Comparison of ENCODE assay signal across 8 cellular contexts in the genomic region with DNA sequence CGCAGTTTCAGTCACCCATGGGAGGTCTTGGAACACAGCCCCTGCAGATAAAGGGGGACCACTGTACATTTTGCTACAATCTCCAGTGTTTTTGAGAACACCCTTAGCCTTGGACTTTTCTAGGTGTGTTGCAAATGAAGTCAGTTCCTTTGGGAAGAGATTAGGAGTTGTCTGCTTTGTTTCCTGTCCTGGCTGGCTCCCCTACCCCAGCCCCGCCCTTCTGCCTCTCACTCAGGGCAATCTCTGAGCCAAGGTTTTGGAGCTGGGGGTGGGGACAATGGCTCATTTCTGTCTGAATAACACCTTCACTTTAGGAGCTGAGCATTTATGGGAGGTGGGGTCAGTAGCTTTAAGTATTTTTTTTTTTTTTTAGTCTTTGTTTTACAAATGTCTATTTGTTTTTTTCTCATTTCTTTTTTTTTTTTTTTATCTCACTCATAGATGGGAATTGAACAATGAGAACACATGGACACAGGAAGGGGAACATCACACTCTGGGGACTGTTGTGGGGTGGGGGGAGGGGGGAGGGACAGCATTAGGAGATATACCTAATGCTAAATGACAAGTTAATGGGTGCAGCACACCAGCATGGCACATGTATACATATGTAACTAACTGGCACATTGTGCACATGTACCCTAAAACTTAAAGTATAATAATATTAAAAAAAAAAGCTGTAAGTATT. TPM values are rescaled to one million over a fixed set of nuclear protein-coding genes. Genes with fewer than 3 reads are reported as not detected.
DNase-seq lines count a peak whose midpoint lies in the region; ATAC-seq, FAIRE-seq and TF ChIP-seq lines count a peak whose summit lies in the region.
"Not testable (repeated sequence)": the region's sequence is repeated elsewhere in the genome, so short reads cannot be mapped to it uniquely, and the experiment has no call there.

No MANE protein-coding gene starts in this region.

- 80% methylated on average over 2 of the region's 2 CpGs for WGBS in A549 (ENCODE audit: missing lambda C conversion rate)
- WGBS in heart left ventricle, 4 donors: 43 to 57% (median 50%) methylated on average over 2 of the region's 2 CpGs

- not testable (repeated sequence) for H3K9me3 Mint-ChIP-seq in endothelial cell (ENCODE audit: unreplicated experiment)

- H3K36me3 ChIP-seq in HEK293 (ENCODE audit: control insufficient read depth in 2 of 2, insufficient read depth in 1 of 2, low read length in 2 of 2) (peaks cover 12 to 13% of the 10 kb centered on the region in 2 experiments), adipocyte (ENCODE audit: control insufficient read depth, insufficient read depth, low read length, severe bottlenecking) (peaks cover 34% of the 10 kb centered on the region), heart left ventricle (peaks cover 0 to 71% (median 37%) of the 10 kb centered on the region in 9 donors), left lung (peaks cover 0 to 77% of the 10 kb centered on the region in 2 donors)

- H3K27ac Mint-ChIP-seq in endothelial cell (ENCODE audit: unreplicated experiment): peak overlapping the region; percentile 74

- not testable (repeated sequence) for TF ChIP-seq CTCF in A549 (IDR thresholded peaks at IDR 0.05); HEK293 (tag by site-specific recombination; IDR thresholded peaks at IDR 0.05); endothelial cell (IDR thresholded peaks at IDR 0.05; ENCODE audit: unreplicated experiment); heart left ventricle (IDR thresholded peaks at IDR 0.05); left lung (IDR thresholded peaks at IDR 0.05); retinal pigment epithelial cell (conservative IDR thresholded peaks at IDR 0.05; ENCODE audit: low read depth, low read length)

- not testable (repeated sequence) for H3K4me3 Mint-ChIP-seq in endothelial cell (ENCODE audit: unreplicated experiment)

- TF ChIP-seq EP300 in A549 (IDR thresholded peaks at IDR 0.05): not testable (repeated sequence)

- intact Hi-C loops in heart left ventricle (cut with DNase I); left lung (cut with DNase I): not testable (repeated sequence)

- POLR2A ChIA-PET in A549 (lab: Yijun Ruan, JAX): interaction anchor here (0.7 kb wide), 2 partner anchors 10 to 60 kb away, joined by 4 to 5 read pairs; a partner anchor contains a TSS
- POLR2A ChIA-PET in HEK293 (lab: Yijun Ruan, JAX): interaction anchor here (0.6 to 1.3 kb wide), 5 partner anchors 9 to 186 kb away, joined by 3 to 4 read pairs (median 3); a partner anchor contains a TSS

- H3K4me1 ChIP-seq in A549 (peaks cover 24% of the 10 kb centered on the region), heart left ventricle (peaks cover 5 to 26% (median 15%) of the 10 kb centered on the region in 12 donors), left lung (peaks cover 0 to 12% of the 10 kb centered on the region in 2 donors)
- H3K4me1 ChIP-seq in HEK293 (ENCODE audit: control insufficient read depth, insufficient read depth, low read length); adipocyte (ENCODE audit: control insufficient read depth, insufficient read depth, low read length): not testable (repeated sequence)

- not testable (repeated sequence) for H3K9ac ChIP-seq in adipocyte (ENCODE audit: low read length)

- H3K4me1 Mint-ChIP-seq in endothelial cell (ENCODE audit: unreplicated experiment): not testable (repeated sequence)

- peak overlapping the region; percentile 70 to 72 for H3K27ac ChIP-seq in A549
- not testable (repeated sequence) for H3K27ac ChIP-seq in HEK293 (ENCODE audit: extremely low read depth, low read depth, low read length)
- H3K27ac ChIP-seq in heart left ventricle: peak overlapping the region in 11 of 12 donors; percentile 20 to 81 (median 68)
- H3K27ac ChIP-seq in left lung: peak overlapping the region in 1 of 2 donors; percentile 2

- not testable (repeated sequence) for H3K27me3 ChIP-seq in adipocyte (replicated peaks; ENCODE audit: control insufficient read depth, insufficient read depth, low read length); heart left ventricle; left lung

- H3K9me3 ChIP-seq in A549; HEK293 (ENCODE audit: control insufficient read depth, insufficient read depth, low read depth, low read length); adipocyte (ENCODE audit: control insufficient read depth, low read length); heart left ventricle; left lung: not testable (repeated sequence)

- H3K27me3 Mint-ChIP-seq in endothelial cell (ENCODE audit: unreplicated experiment): not testable (repeated sequence)

- not testable (repeated sequence) for H3K4me3 ChIP-seq in A549; HEK293 (ENCODE audit: low read depth, low read length); adipocyte (ENCODE audit: low read length); heart left ventricle; left lung; retinal pigment epithelial cell (ENCODE audit: low read length)

- CTCF ChIA-PET in A549 (lab: Yijun Ruan, JAX): interaction anchor here (0.6 to 0.8 kb wide), 3 partner anchors 36 to 197 kb away, joined by 3 read pairs; a partner anchor contains a TSS
- CTCF ChIA-PET in HEK293 (lab: Yijun Ruan, JAX): not testable (repeated sequence)

- ATAC-seq in A549: peak; percentile 62 to 82; a peak in 4 of 6 replicates
- ATAC-seq in heart left ventricle: peak; percentile 92 to 98 (median 96)
- ATAC-seq in left lung: peak; percentile 91

- H3K36me3 Mint-ChIP-seq in endothelial cell (ENCODE audit: low read depth, unreplicated experiment): not testable (repeated sequence)

- FAIRE-seq in A549 (lab: Jason Lieb, UNC): not testable (repeated sequence)

- DNase-seq in A549 (ENCODE audit: low read depth in 1 of 2, low spot score in 1 of 2) (peak in 1 of 2 experiments; percentile 52), NCI-H226 (peak; percentile 61), adipocyte (ENCODE audit: low read depth) (peak; percentile 23), endothelial cell (ENCODE audit: low spot score) (peak; percentile 7), heart left ventricle (peak in 4 of 5 donors; percentile 68 to 80 (median 70)), left lung (peak in 1 of 2 donors; percentile 43), retinal pigment epithelial cell (ENCODE audit: low read depth) (peak; percentile 13)

- TF ChIP-seq RAD21 in A549 (conservative IDR thresholded peaks at IDR 0.05 in 1 of 2, IDR thresholded peaks at IDR 0.05 in 1 of 2): not testable (repeated sequence)

- peak overlapping the region; percentile 76 for H3K4me2 ChIP-seq in A549

- TF ChIP-seq POLR2A in A549 (IDR thresholded peaks at IDR 0.05; ENCODE audit: low read length); heart left ventricle (IDR thresholded peaks at IDR 0.05): not testable (repeated sequence)

TF ChIP-seq in HEK293, 187 proteins besides CTCF, POLR2A, EP300 and RAD21:
- TF ChIP-seq KLF1 (tag by site-specific recombination; IDR thresholded peaks at IDR 0.05): peak; percentile 55
TF ChIP-seq in HEK293: peak in this region for 1; not testable (repeated sequence) for 186.

RNA-seq across cellular contexts. Expression of a gene that starts 15.2 kb away (rescaled TPM):
- 79.8 and 102 TPM in 2 replicates for polyA plus RNA-seq in A549 (2011; rRNA removed)
- 39.9 and 40.0 TPM in 2 replicates for polyA plus RNA-seq in A549 (2012; cell fraction: cytosol; rRNA removed)
- 15.4 and 20.3 TPM in 2 replicates for polyA plus RNA-seq in A549 (2012; cell fraction: nucleus; rRNA removed)
- polyA plus RNA-seq in A549 (2017; fragmentation: RNase III; extraction: RNeasy Plus Mini Kit Qiagen cat#74134 plus additional on column Dnase treatment): 73.9 to 85.4 TPM (median 76.9 TPM) in 3 replicates
- 18.0 and 21.3 TPM in 2 replicates for polyA minus RNA-seq in A549 (2011; rRNA and poly(A)+ RNA removed)
- total RNA-seq in endothelial cell (ENCODE audit: unreplicated experiment): 25.6 TPM
- 100 to 1,000 TPM in 4 of 9 donors, 10 to 100 TPM in 5; 56.3 to 129 (median 98.8) TPM for total RNA-seq in heart left ventricle
- 10 to 100 TPM; 58.5 to 77.1 TPM for polyA plus RNA-seq in heart left ventricle
- 100 to 1,000 TPM; 100 to 141 TPM for total RNA-seq in left lung
